In genomic region chr14:70096866-70097265, GRCh38 we compare ENCODE assay signal across 13 cellular contexts.
A peak's percentile ranks its signal among the peaks of the same experiment; 100 is the strongest.
DNase-seq lines count a peak whose midpoint lies in the region; ATAC-seq and TF ChIP-seq lines count a peak whose summit lies in the region.
"Had no signal": no experiment of that assay in that cellular context is flagged by ENCODE, and none has a peak within 500 bp of the region (broad histone marks: within the 10 kb centered on the region; RNA-seq: fewer than 3 reads in every experiment).

No MANE protein-coding gene starts in this region.

- no peaks in the 10 kb centered on the region for H3K9me3 Mint-ChIP-seq in neural progenitor cell
- no peaks in the 10 kb centered on the region for H3K9me3 Mint-ChIP-seq in Calu3 (ENCODE audit: low read depth, unreplicated experiment)
- H3K9me3 Mint-ChIP-seq: activated B cell treated with CpG ODN at 0.5 μM for 24 hours had no signal

- BruUV-seq in mammary epithelial cell (replicated peaks; lab: Mats Ljungman, UMichigan) (no TSS peak), OCI-LY7 (replicated peaks; lab: Mats Ljungman, UMichigan) (no TSS peak), Calu3 (replicated peaks; lab: Mats Ljungman, UMichigan) (no TSS peak)

- H3K36me3 ChIP-seq in mammary epithelial cell (ENCODE audit: insufficient read depth, low read length) (no peaks in the 10 kb centered on the region), neural progenitor cell (no peaks in the 10 kb centered on the region), OCI-LY7 (ENCODE audit: insufficient read depth, low read length) (no peaks in the 10 kb centered on the region)
- H3K36me3 ChIP-seq: pancreas had no signal

- H3K27ac ChIP-seq in mammary epithelial cell (ENCODE audit: insufficient read depth, low read depth, low read length) = no peak overlapping the region
- H3K27ac ChIP-seq in neural progenitor cell = no peak overlapping the region
- no peak overlapping the region for H3K27ac ChIP-seq in OCI-LY7 (ENCODE audit: low read depth, low read length, poor library complexity, severe bottlenecking)
- H3K27ac ChIP-seq: pancreas had no signal

- TF ChIP-seq CTCF in mammary epithelial cell (conservative IDR thresholded peaks at IDR 0.05 in 1 of 2, IDR thresholded peaks at IDR 0.05 in 1 of 2; ENCODE audit: extremely low read depth in 1 of 2, insufficient read depth in 1 of 2, low read depth in 1 of 2, low read length in 2 of 2) (peak; percentile 31 to 40), neural progenitor cell (IDR thresholded peaks at IDR 0.05) (peak; percentile 63), OCI-LY7 (conservative IDR thresholded peaks at IDR 0.05; ENCODE audit: low read length) (no peak), Calu3 (IDR thresholded peaks at IDR 0.05; ENCODE audit: unreplicated experiment) (no peak)

- CTCF ChIA-PET in mammary epithelial cell (lab: Charles Lee; ENCODE audit: low non-redundant PET) = no interaction called here
- CTCF ChIA-PET in OCI-LY7 (lab: Charles Lee; ENCODE audit: unreplicated experiment) = no interaction called here
- CTCF ChIA-PET in Calu3 (lab: Charles Lee) = no interaction called here

- no peaks in the 10 kb centered on the region for H3K36me3 Mint-ChIP-seq in neural progenitor cell
- H3K36me3 Mint-ChIP-seq in Calu3 (ENCODE audit: insufficient read depth, unreplicated experiment) = no peaks in the 10 kb centered on the region

- H3K9ac ChIP-seq in mammary epithelial cell (ENCODE audit: insufficient read depth, low read length) (no peak overlapping the region), neural progenitor cell (no peak overlapping the region)

- 36% methylated on average over 4 of the region's 4 CpGs for WGBS in mammary epithelial cell (ENCODE audit: low coverage, missing lambda C conversion rate)

- H3K4me3 ChIP-seq in mammary epithelial cell (replicated peaks in 1 of 3; ENCODE audit: insufficient read depth in 1 of 3, low read depth in 2 of 3, low read length in 3 of 3) = no peak overlapping the region
- H3K4me3 ChIP-seq in neural progenitor cell = no peak overlapping the region
- H3K4me3 ChIP-seq in OCI-LY7 (ENCODE audit: low read depth, low read length, poor library complexity, severe bottlenecking) = no peak overlapping the region
- H3K4me3 ChIP-seq: pancreas had no signal

- H4K20me1 ChIP-seq in mammary epithelial cell (ENCODE audit: insufficient read depth, low read length) (no peaks in the 10 kb centered on the region), neural progenitor cell (ENCODE audit: low read depth) (no peaks in the 10 kb centered on the region), OCI-LY7 (ENCODE audit: insufficient read depth, low read length) (no peaks in the 10 kb centered on the region)

- H3K27me3 ChIP-seq in mammary epithelial cell (ENCODE audit: insufficient read depth, low read length) (peaks cover 6% of the 10 kb centered on the region), neural progenitor cell (no peaks in the 10 kb centered on the region)
- H3K27me3 ChIP-seq: pancreas had no signal

- DNase-seq in DMS79 treated with DMSO at 0.1 percent for 48 hours (lab: John Stamatoyannopoulos, UW) (peak; percentile 55), DMS79 (lab: John Stamatoyannopoulos, UW) (no peak), NCI-H1694 treated with DMSO at 0.1 percent for 48 hours (lab: John Stamatoyannopoulos, UW) (peak; percentile 70), mammary epithelial cell (no peak), neural progenitor cell (ENCODE audit: low spot score) (peak; percentile 68), OCI-LY7 (ENCODE audit: low spot score) (no peak), Calu3 (no peak)
- DNase-seq: 8988T, activated B cell treated with CpG ODN at 0.5 μM for 24 hours, hippocampal formation, NCI-H1436 treated with DMSO at 0.1 percent for 48 hours, pancreas had no signal

- H3K27me3 Mint-ChIP-seq in neural progenitor cell (ENCODE audit: insufficient read depth, low read depth) (no peaks in the 10 kb centered on the region), Calu3 (ENCODE audit: unreplicated experiment) (peaks cover 79% of the 10 kb centered on the region)

- peak overlapping the region; percentile 61 for H3K27ac Mint-ChIP-seq in neural progenitor cell
- H3K27ac Mint-ChIP-seq in Calu3 (ENCODE audit: unreplicated experiment) = no peak overlapping the region
- H3K27ac Mint-ChIP-seq: activated B cell treated with CpG ODN at 0.5 μM for 24 hours had no signal

- no peaks in the 10 kb centered on the region for H3F3A ChIP-seq in neural progenitor cell (ENCODE audit: low read depth)

- H3K9me3 ChIP-seq in mammary epithelial cell (replicated peaks; ENCODE audit: insufficient read depth, low read length) (no peaks in the 10 kb centered on the region), neural progenitor cell (ENCODE audit: low read depth) (no peaks in the 10 kb centered on the region), OCI-LY7 (ENCODE audit: low read length) (no peaks in the 10 kb centered on the region)
- H3K9me3 ChIP-seq: pancreas had no signal

- no peak for ATAC-seq in HG03025 (IDR thresholded peaks at IDR 0.05; ENCODE audit: low FRiP score, unreplicated experiment)
- ATAC-seq: pancreas had no signal

- dilution Hi-C loops in mammary epithelial cell (cut with HindIII; ENCODE audit: low sequenced_read_pairs) = no loop called here

- H3K4me3 Mint-ChIP-seq in neural progenitor cell (no peak overlapping the region), Calu3 (ENCODE audit: low read depth, unreplicated experiment) (no peak overlapping the region)
- H3K4me3 Mint-ChIP-seq: activated B cell treated with CpG ODN at 0.5 μM for 24 hours had no signal

- peaks cover 22% of the 10 kb centered on the region for H3K4me1 Mint-ChIP-seq in neural progenitor cell
- H3K4me1 Mint-ChIP-seq in Calu3 (ENCODE audit: low read depth, unreplicated experiment) = no peaks in the 10 kb centered on the region
- H3K4me1 Mint-ChIP-seq: activated B cell treated with CpG ODN at 0.5 μM for 24 hours had no signal

- POLR2A ChIA-PET in OCI-LY7 (lab: Charles Lee) = interaction anchor here (0.6 to 0.7 kb wide), 2 partner anchors 9 to 527 kb away, joined by 3 read pairs; no protein-coding TSS in a partner anchor

- H3K4me2 ChIP-seq in mammary epithelial cell (ENCODE audit: insufficient read depth, low read depth, low read length) (no peak overlapping the region), neural progenitor cell (no peak overlapping the region), OCI-LY7 (ENCODE audit: low read length) (no peak overlapping the region)

- intact Hi-C loops in mammary epithelial cell (cut with micrococcal nuclease) = no loop called here
- intact Hi-C loops in OCI-LY7 (cut with micrococcal nuclease; ENCODE audit: unreplicated experiment) = no loop called here
- intact Hi-C loops in Calu3 (cut with micrococcal nuclease; ENCODE audit: unreplicated experiment) = no loop called here

- no peaks in the 10 kb centered on the region for H3K9me2 ChIP-seq in OCI-LY7 (ENCODE audit: insufficient read depth, low read length)

- no peaks in the 10 kb centered on the region for H3K79me2 ChIP-seq in mammary epithelial cell (ENCODE audit: insufficient read depth, low read length)
- H3K79me2 ChIP-seq in neural progenitor cell (ENCODE audit: low read depth) = no peaks in the 10 kb centered on the region
- no peaks in the 10 kb centered on the region for H3K79me2 ChIP-seq in OCI-LY7 (ENCODE audit: insufficient read depth, low read depth, low read length)

- H2AFZ ChIP-seq in mammary epithelial cell (ENCODE audit: low read depth, low read length) (no peak overlapping the region), neural progenitor cell (replicated peaks) (peak overlapping the region; percentile 78), OCI-LY7 (ENCODE audit: low read length) (no peak overlapping the region)

- in situ Hi-C loops in mammary epithelial cell (cut with MboI; ENCODE audit: low sequenced_read_pairs in 2 of 2) = no loop called here

- H3K4me1 ChIP-seq in mammary epithelial cell (ENCODE audit: insufficient read depth, low read length) (no peaks in the 10 kb centered on the region), neural progenitor cell (no peaks in the 10 kb centered on the region), OCI-LY7 (ENCODE audit: insufficient read depth, low read length, poor library complexity, severe bottlenecking) (no peaks in the 10 kb centered on the region)
- H3K4me1 ChIP-seq: pancreas had no signal

Comparison
In these comparisons a context has a peak if more than half of its experiments do, and no peak if none do; other contexts are left out.
1. DNase-seq: peak in DMS79 treated with DMSO at 0.1 percent for 48 hours (single experiment), NCI-H1694 treated with DMSO at 0.1 percent for 48 hours (single experiment) and neural progenitor cell (single experiment); none in DMS79 (single experiment), mammary epithelial cell (single experiment), OCI-LY7 (single experiment) and Calu3 (single experiment).
2. CTCF ChIP-seq: peak in mammary epithelial cell (2 of 2) and neural progenitor cell (single experiment); none in OCI-LY7 (single experiment) and Calu3 (single experiment).